In the genomic region with DNA sequence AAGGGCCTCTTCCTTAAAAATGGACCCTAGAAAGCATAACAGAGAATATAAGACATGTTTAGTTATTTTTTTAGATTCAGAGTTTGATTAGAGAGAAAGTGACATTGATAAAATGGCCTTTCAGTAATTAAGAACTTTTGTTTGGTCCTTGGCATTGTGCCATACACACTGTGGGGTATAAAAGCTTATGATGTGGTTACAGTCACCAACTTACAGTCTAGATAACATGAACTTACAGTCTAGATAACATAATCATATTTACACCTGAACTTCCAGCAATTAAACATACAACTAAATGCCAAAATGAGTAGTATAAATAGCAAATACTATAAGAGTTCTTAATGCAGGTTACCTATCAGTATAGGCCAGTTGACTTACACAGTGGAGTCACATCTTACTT, we compare ENCODE assay signal across 15 cellular contexts. TPM values are rescaled to one million over a fixed set of nuclear protein-coding genes. Genes with fewer than 3 reads are reported as not detected.
DNase-seq lines count a peak whose midpoint lies in the region; ATAC-seq and TF ChIP-seq lines count a peak whose summit lies in the region.
"Had no signal": no experiment of that assay in that cellular context is flagged by ENCODE, and none has a peak within 500 bp of the region (broad histone marks: within the 10 kb centered on the region; RNA-seq: fewer than 3 reads in every experiment).

No MANE protein-coding gene starts in this region.

- H3K4me3 ChIP-seq in DND-41 (ENCODE audit: low read depth in 1 of 2, low read length in 2 of 2) (no peak overlapping the region), suprapubic skin (no peak overlapping the region), colonic mucosa (no peak overlapping the region)
- H3K4me3 ChIP-seq: A549 had no signal

- TF ChIP-seq CTCF in DND-41 (IDR thresholded peaks at IDR 0.05; ENCODE audit: borderline replicate concordance, extremely low read depth, low read length, poor library complexity, severe bottlenecking) (no peak), suprapubic skin (IDR thresholded peaks at IDR 0.05) (no peak), colonic mucosa (IDR thresholded peaks at IDR 0.05) (no peak)

- ATAC-seq in DND-41 (ENCODE audit: insufficient read depth, low read depth): peak; percentile 39; the same call in 1 of the 3 replicates
- ATAC-seq: A549, Panc1 had no signal

- H3K27me3 ChIP-seq in DND-41 (ENCODE audit: insufficient read depth, low read length, poor library complexity): no peaks in the 10 kb centered on the region
- H3K27me3 ChIP-seq in suprapubic skin: no peaks in the 10 kb centered on the region
- H3K27me3 ChIP-seq in colonic mucosa: no peaks in the 10 kb centered on the region

- no peak overlapping the region for H3K4me2 ChIP-seq in DND-41 (ENCODE audit: insufficient read depth, low read length)
- H3K4me2 ChIP-seq: A549 had no signal

- no peaks in the 10 kb centered on the region for H3K79me2 ChIP-seq in DND-41 (ENCODE audit: insufficient read depth, low read length)

- H3K9me3 ChIP-seq in DND-41 (ENCODE audit: insufficient read depth, low read length, severe bottlenecking): no peaks in the 10 kb centered on the region
- no peaks in the 10 kb centered on the region for H3K9me3 ChIP-seq in suprapubic skin
- H3K9me3 ChIP-seq in colonic mucosa: no peaks in the 10 kb centered on the region
- H3K9me3 ChIP-seq: A549 had no signal

- intact Hi-C loops in colonic mucosa (cut with DNase I): no loop called here

- TF ChIP-seq EP300 in suprapubic skin (IDR thresholded peaks at IDR 0.05): no peak

- H2AFZ ChIP-seq in DND-41 (ENCODE audit: low read depth, low read length): no peak overlapping the region

- H3K9ac ChIP-seq in DND-41 (ENCODE audit: low read depth, low read length) (no peak overlapping the region), colonic mucosa (ENCODE audit: low read depth in 2 of 2, low read length in 2 of 2) (no peak overlapping the region)

- H3K36me3 ChIP-seq in DND-41 (ENCODE audit: insufficient read depth, low read length) (no peaks in the 10 kb centered on the region), suprapubic skin (no peaks in the 10 kb centered on the region), colonic mucosa (no peaks in the 10 kb centered on the region)

- H3K27ac ChIP-seq in DND-41 (ENCODE audit: low read length) (no peak overlapping the region), suprapubic skin (no peak overlapping the region), colonic mucosa (no peak overlapping the region)
- H3K27ac ChIP-seq: A549 had no signal

- no peaks in the 10 kb centered on the region for H4K20me1 ChIP-seq in DND-41 (ENCODE audit: insufficient read depth, low read length)

- H3K4me1 ChIP-seq in DND-41 (ENCODE audit: insufficient read depth, low read length): no peaks in the 10 kb centered on the region
- H3K4me1 ChIP-seq in suprapubic skin: peaks cover 2% of the 10 kb centered on the region
- no peaks in the 10 kb centered on the region for H3K4me1 ChIP-seq in colonic mucosa

- no peak for TF ChIP-seq POLR2A in suprapubic skin (IDR thresholded peaks at IDR 0.05)

- DNase-seq in NCI-H748 (lab: John Stamatoyannopoulos, UW; ENCODE audit: unreplicated experiment) (peak; percentile 23), NCI-H748 treated with DMSO at 0.1 percent for 48 hours (lab: John Stamatoyannopoulos, UW) (no peak), DND-41 (no peak), NCI-H1105 (lab: John Stamatoyannopoulos, UW) (peak; percentile 7), lung microvascular endothelial cell (ENCODE audit: low read depth in 2 of 2) (peak; percentile 26 to 50), suprapubic skin (ENCODE audit: low spot score in 2 of 2) (no peak), colonic mucosa (no peak)
- DNase-seq: NCI-H1092; NCI-H187; NK-92 treated with Interleukin-12 subunit alpha and Interleukin-12 subunit beta, amount 100 ng/mL, for 24 hours; SIG-M5; T-helper 1 cell had no signal

RNA-seq across cellular contexts. Expression of gene EFEMP1, which starts 25.6 kb away (rescaled TPM):
- total RNA-seq in lung microvascular endothelial cell (4,716 and 9,992 TPM in 2 replicates), suprapubic skin (100 to 1,000 TPM in 3 of 4 donors, 10 to 100 TPM in 1; 93.1 to 145 (median 137) TPM), colonic mucosa (10 to 100 TPM; 16.2 to 25.2 TPM)
- total RNA-seq: B cell had no signal

Comparison
In these comparisons a context has a peak if more than half of its experiments do, and no peak if none do; other contexts are left out.
1. DNase-seq: peak in NCI-H748 (single experiment), NCI-H1105 (single experiment) and lung microvascular endothelial cell (2 of 2); none in NCI-H748 treated with DMSO at 0.1 percent for 48 hours (single experiment), DND-41 (single experiment), suprapubic skin (0 of 2) and colonic mucosa (single experiment).
2. RNA of gene EFEMP1, which starts 25.6 kb away (total RNA-seq): 4,716 to 9,992 TPM in lung microvascular endothelial cell; 93.1 to 145 TPM in suprapubic skin and 16.2 to 25.2 TPM in colonic mucosa; every median in the first group is over 10 times any median in the second.